ENCODE assay signal across 24 cellular contexts in genomic region chr11:122123258-122123929, GRCh38. TPM values are rescaled to one million over a fixed set of nuclear protein-coding genes. Genes with fewer than 3 reads are reported as not detected.
"Had no signal": no experiment of that assay in that cellular context is flagged by ENCODE, and none has a peak within 500 bp of the region (broad histone marks: within the 10 kb centered on the region; RNA-seq: fewer than 3 reads in every experiment).

No MANE protein-coding gene starts in this region.

- FAIRE-seq: endothelial cell of umbilical vein, islet of Langerhans had no signal

- H2AFZ ChIP-seq: hepatocyte had no signal

- H3K4me3 Mint-ChIP-seq: activated CD8-positive, alpha-beta T cell treated with anti-CD3 and anti-CD28 coated beads, Interleukin-2, amount 10 ng/mL, durations not matched to agents 7 days and 5 days; activated naive CD4-positive, alpha-beta T cell treated with anti-CD3 and anti-CD28 coated beads for 36 hours; activated T-cell treated with anti-CD3 and anti-CD28 coated beads, Interleukin-2, amount 50 U/mL, for 24 hours; natural killer cell treated with Interleukin-12 subunit alpha and Interleukin-12 subunit beta and Interleukin-15 and Interleukin-18, amount 100 ng/mL, for 72 hours; T-cell had no signal

- DNase-seq: activated CD4-positive, alpha-beta T cell treated with anti-CD3 and anti-CD28 coated beads for 48 hours; activated CD4-positive, CD25-positive, alpha-beta regulatory T cell; activated CD8-positive, alpha-beta T cell treated with anti-CD3 and anti-CD28 coated beads, Interleukin-2, amount 10 ng/mL, durations not matched to agents 7 days and 5 days; activated naive CD4-positive, alpha-beta T cell treated with anti-CD3 and anti-CD28 coated beads for 36 hours; activated T-cell treated with anti-CD3 and anti-CD28 coated beads, Interleukin-2, amount 50 U/mL, for 24 hours; aorta; dermis blood vessel endothelial cell; effector memory CD4-positive, alpha-beta T cell; left cardiac atrium; sigmoid colon; spleen; stimulated activated CD8-positive, alpha-beta memory T cell treated with anti-CD3 and anti-CD28 coated beads, Interleukin-4, amount 100 ng/mL, for 48 hours; stimulated activated naive CD8-positive, alpha-beta T cell treated with anti-CD3 and anti-CD28 coated beads, Interleukin-15, Interleukin-2, amounts not matched to agents 100 U/mL and 50 U/mL, for 24 hours; substantia nigra; T-cell; T-helper 9 cell; tibial artery; uterus had no signal

- H3K36me3 ChIP-seq: neutrophil, sigmoid colon, spleen, tibial artery, uterus had no signal

- H3K4me1 ChIP-seq: foreskin keratinocyte, sigmoid colon, spleen, uterus had no signal

- H3K27ac ChIP-seq: foreskin keratinocyte, hepatocyte, neutrophil, sigmoid colon, spleen, tibial artery, uterus had no signal

- H3K9me3 Mint-ChIP-seq: activated naive CD4-positive, alpha-beta T cell treated with anti-CD3 and anti-CD28 coated beads for 36 hours; activated T-cell treated with anti-CD3 and anti-CD28 coated beads, Interleukin-2, amount 50 U/mL, for 24 hours; natural killer cell treated with Interleukin-12 subunit alpha and Interleukin-12 subunit beta and Interleukin-15 and Interleukin-18, amount 100 ng/mL, for 72 hours had no signal

- H3K4me1 Mint-ChIP-seq: T-cell had no signal

- H3K27ac Mint-ChIP-seq: activated CD8-positive, alpha-beta T cell treated with anti-CD3 and anti-CD28 coated beads, Interleukin-2, amount 10 ng/mL, durations not matched to agents 7 days and 5 days; activated naive CD4-positive, alpha-beta T cell treated with anti-CD3 and anti-CD28 coated beads for 36 hours; activated T-cell treated with anti-CD3 and anti-CD28 coated beads, Interleukin-2, amount 50 U/mL, for 24 hours; natural killer cell treated with Interleukin-12 subunit alpha and Interleukin-12 subunit beta and Interleukin-15 and Interleukin-18, amount 100 ng/mL, for 72 hours; T-cell had no signal

- H3K9me3 ChIP-seq: neutrophil, sigmoid colon, spleen, tibial artery, uterus had no signal

- H3K27me3 Mint-ChIP-seq: activated T-cell treated with anti-CD3 and anti-CD28 coated beads, Interleukin-2, amount 50 U/mL, for 24 hours had no signal

- H3K27me3 ChIP-seq: foreskin keratinocyte, hepatocyte, neutrophil, sigmoid colon, spleen, tibial artery, uterus had no signal

- ATAC-seq: activated CD8-positive, alpha-beta T cell treated with anti-CD3 and anti-CD28 coated beads, Interleukin-2, amount 10 ng/mL, durations not matched to agents 7 days and 5 days; foreskin keratinocyte; left cardiac atrium; natural killer cell treated with Interleukin-12 subunit alpha and Interleukin-12 subunit beta and Interleukin-15 and Interleukin-18, amount 100 ng/mL, for 72 hours; stimulated activated naive CD8-positive, alpha-beta T cell treated with anti-CD3 and anti-CD28 coated beads, Interleukin-15, Interleukin-2, amounts not matched to agents 100 U/mL and 50 U/mL, for 24 hours; T-cell had no signal

- H3K4me3 ChIP-seq: hepatocyte, sigmoid colon, spleen, tibial artery, uterus had no signal

- H3K36me3 Mint-ChIP-seq: natural killer cell treated with Interleukin-12 subunit alpha and Interleukin-12 subunit beta and Interleukin-15 and Interleukin-18, amount 100 ng/mL, for 72 hours; T-cell had no signal

- H3K79me2 ChIP-seq: hepatocyte had no signal

- H3K4me2 ChIP-seq: hepatocyte had no signal

RNA-seq across cellular contexts. Expression of gene BLID, which starts 7.4 kb away (rescaled TPM):
- total RNA-seq: activated CD8-positive, alpha-beta T cell treated with anti-CD3 and anti-CD28 coated beads, Interleukin-2, amount 10 ng/mL, durations not matched to agents 7 days and 5 days; activated naive CD4-positive, alpha-beta T cell treated with anti-CD3 and anti-CD28 coated beads for 36 hours; dermis blood vessel endothelial cell; natural killer cell treated with Interleukin-12 subunit alpha and Interleukin-12 subunit beta and Interleukin-15 and Interleukin-18, amount 100 ng/mL, for 72 hours; T-cell had no signal
- polyA plus RNA-seq: foreskin keratinocyte, spleen had no signal
